Comparison of ENCODE assay signal across 17 cellular contexts in genomic region chr1:183092350-183092749, GRCh38.
"Had no signal": no experiment of that assay in that cellular context is flagged by ENCODE, and none has a peak within 500 bp of the region (broad histone marks: within the 10 kb centered on the region; RNA-seq: fewer than 3 reads in every experiment).

No MANE protein-coding gene starts in this region.

- H3K27me3 ChIP-seq: adrenal gland, gastroesophageal sphincter, right lobe of liver had no signal

- H3K4me3 ChIP-seq: adrenal gland, gastroesophageal sphincter, lower lobe of right lung, right lobe of liver had no signal

- ATAC-seq: gastroesophageal sphincter; lower lobe of right lung; naive thymus-derived CD4-positive, alpha-beta T cell; right lobe of liver had no signal

- H3K27ac ChIP-seq: adrenal gland, lower lobe of right lung, right lobe of liver had no signal

- DNase-seq: activated CD4-positive, alpha-beta T cell treated with anti-CD3 and anti-CD28 coated beads, Interleukin-2, amount 50 U/mL, for 1 hour; activated CD4-positive, CD25-positive, alpha-beta regulatory T cell; activated naive CD4-positive, alpha-beta T cell treated with anti-CD3 and anti-CD28 coated beads, Interleukin-2, amount 50 U/mL, for 16 hours; activated T-cell treated with anti-CD3 and anti-CD28 coated beads for 4 hours; central memory CD4-positive, alpha-beta T cell; cortex of kidney; effector CD8-positive, alpha-beta T cell; lower lobe of right lung; midbrain; naive thymus-derived CD4-positive, alpha-beta T cell; right lobe of liver; stimulated activated CD4-positive, alpha-beta T cell treated with anti-CD3 and anti-CD28 coated beads, Interleukin-12 subunit alpha, Interleukin-12 subunit beta, amount 100 ng/mL, for 4 hours; stimulated activated CD4-positive, alpha-beta T cell treated with anti-CD3 and anti-CD28 coated beads, Interleukin-2, amount 100 ng/mL, for 48 hours; stimulated activated naive CD4-positive, alpha-beta T cell treated with Interleukin-2 at 50 U/mL for 16 hours; T-helper 2 cell had no signal

- H3K9me3 ChIP-seq: adrenal gland, gastroesophageal sphincter, lower lobe of right lung, right lobe of liver had no signal

- H3K36me3 ChIP-seq: adrenal gland, gastroesophageal sphincter, lower lobe of right lung, right lobe of liver had no signal
